Comparison of ENCODE assay signal across 8 cellular contexts in genomic region chr15:65033659-65034269, GRCh38. TPM values are rescaled to one million over a fixed set of nuclear protein-coding genes. Genes with fewer than 3 reads are reported as not detected.
DNase-seq lines count a peak whose midpoint lies in the region; ATAC-seq and TF ChIP-seq lines count a peak whose summit lies in the region.

No MANE protein-coding gene starts in this region.

- intact Hi-C loops in PC-3 (cut with micrococcal nuclease) (loop anchor here (1.0 to 5.0 kb wide), 4 partner anchors 21 to 264 kb away; partner anchors contain the start of gene RNU5A-1), gastrocnemius medialis (cut with DNase I; ENCODE audit: low total_unique reads) (no loop called here), natural killer cell (cut with micrococcal nuclease) (loop anchor here (1.0 kb wide), 1 partner anchor 352 kb away; no protein-coding TSS in a partner anchor)

- POLR2A ChIA-PET in PC-3 (lab: Charles Lee; ENCODE audit: unreplicated experiment), result no interaction called here
- POLR2A ChIA-PET in naive thymus-derived CD8-positive, alpha-beta T cell (lab: Charles Lee), result interaction anchor here (0.6 to 1.7 kb wide), 2 partner anchors 264 to 271 kb away, joined by 3 to 4 read pairs; partner anchors contain the start of gene RNU5B-1

- no TSS peak for BruUV-seq in PC-3 (replicated peaks; lab: Mats Ljungman, UMichigan)

- no peaks in the 10 kb centered on the region for H3K9me3 ChIP-seq in PC-3 (ENCODE audit: low read length)
- H3K9me3 ChIP-seq in gastrocnemius medialis, result no peaks in the 10 kb centered on the region

- peaks cover 5% of the 10 kb centered on the region; the same call in 1 of the 2 replicates for H3K4me1 ChIP-seq in PC-3 (ENCODE audit: insufficient read depth, low read length)
- peaks cover 3 to 4% of the 10 kb centered on the region in 2 donors for H3K4me1 ChIP-seq in gastrocnemius medialis

- in situ Hi-C loops in gastrocnemius medialis (cut with MboI; ENCODE audit: low sequenced_read_pairs in 4 of 4), result loop anchor here (10.0 to 25.0 kb wide), 4 partner anchors 51 to 254 kb away; partner anchors contain the start of genes PARP16 (in 3 of the 4) and RNU5A-1 (in 3 of the 4)

- CTCF ChIA-PET in PC-3 (lab: Charles Lee), result interaction anchor here (0.6 to 1.0 kb wide), 3 partner anchors 9 to 138 kb away, joined by 3 to 8 read pairs (median 6); no protein-coding TSS in a partner anchor

- H3K4me1 Mint-ChIP-seq in HFFc6 (ENCODE audit: low read depth), result peaks cover 16% of the 10 kb centered on the region
- H3K4me1 Mint-ChIP-seq in naive thymus-derived CD8-positive, alpha-beta T cell, result peaks cover 0 to 14% (median 12%) of the 10 kb centered on the region in 4 donors
- H3K4me1 Mint-ChIP-seq in natural killer cell, result peaks cover under 1 to 9% of the 10 kb centered on the region in 2 donors

- H3F3A ChIP-seq in PC-3 (ENCODE audit: low read length, unreplicated experiment), result no peaks in the 10 kb centered on the region

- H3K9me2 ChIP-seq in PC-3 (replicated peaks; ENCODE audit: low read length), result no peaks in the 10 kb centered on the region

- peaks cover 4% of the 10 kb centered on the region for H3K27me3 Mint-ChIP-seq in HFFc6 (ENCODE audit: insufficient read depth)
- H3K27me3 Mint-ChIP-seq in naive thymus-derived CD8-positive, alpha-beta T cell, result peaks cover 0 to 4% (median 2%) of the 10 kb centered on the region in 5 donors
- peaks cover 0 to 13% of the 10 kb centered on the region in 2 donors for H3K27me3 Mint-ChIP-seq in natural killer cell (ENCODE audit: low read depth in 2 of 2)

- H3K4me3 Mint-ChIP-seq in HFFc6, result no peak overlapping the region
- no peak overlapping the region for H3K4me3 Mint-ChIP-seq in naive thymus-derived CD8-positive, alpha-beta T cell
- H3K4me3 Mint-ChIP-seq in natural killer cell, result no peak overlapping the region

- H3K9me3 Mint-ChIP-seq in HFFc6 (no peaks in the 10 kb centered on the region), natural killer cell (no peaks in the 10 kb centered on the region)
- H3K9me3 Mint-ChIP-seq in naive thymus-derived CD8-positive, alpha-beta T cell, result no peaks in the 10 kb centered on the region

- H3K27ac Mint-ChIP-seq in HFFc6 (no peak overlapping the region), natural killer cell (no peak overlapping the region)
- no peak overlapping the region for H3K27ac Mint-ChIP-seq in naive thymus-derived CD8-positive, alpha-beta T cell

- H3K27ac ChIP-seq in PC-3 (ENCODE audit: low read length) (no peak overlapping the region), coronary artery (no peak overlapping the region), gastrocnemius medialis (no peak overlapping the region)

- H3K9ac ChIP-seq in PC-3 (ENCODE audit: low read length), result no peak overlapping the region

- H3K4me2 ChIP-seq in PC-3 (ENCODE audit: low read length), result peak overlapping the region; percentile 61; the same call in 1 of the 2 replicates

- TF ChIP-seq CTCF in HFFc6 (IDR thresholded peaks at IDR 0.05) (peak; percentile 68), PC-3 (conservative IDR thresholded peaks at IDR 0.05; ENCODE audit: low read depth, low read length) (peak; percentile 44), coronary artery (IDR thresholded peaks at IDR 0.05) (peak; percentile 44), gastrocnemius medialis (IDR thresholded peaks at IDR 0.05 in 4 of 5, conservative IDR thresholded peaks at IDR 0.05 in 1 of 5) (peak in 2 of 5 experiments; percentile 20 to 36), natural killer cell (IDR thresholded peaks at IDR 0.05) (no peak)

- H3K36me3 ChIP-seq in PC-3 (ENCODE audit: low read depth, low read length) (no peaks in the 10 kb centered on the region), gastrocnemius medialis (no peaks in the 10 kb centered on the region)

- peak; percentile 46 for ATAC-seq in PC-3
- peak; percentile 23 to 43 for ATAC-seq in naive thymus-derived CD8-positive, alpha-beta T cell
- ATAC-seq in gastrocnemius medialis, result no peak
- ATAC-seq in natural killer cell, result no peak

- H3K4me3 ChIP-seq in PC-3 (ENCODE audit: low read length), result no peak overlapping the region
- no peak overlapping the region for H3K4me3 ChIP-seq in coronary artery
- H3K4me3 ChIP-seq in gastrocnemius medialis, result no peak overlapping the region

- peak; percentile 39 for DNase-seq in COLO829 (ENCODE audit: low spot score)
- DNase-seq in HFFc6, result peak; percentile 50
- DNase-seq in PC-3, result peak; percentile 40
- DNase-seq in coronary artery (ENCODE audit: low spot score), result no peak
- DNase-seq in naive thymus-derived CD8-positive, alpha-beta T cell, result peak in 5 of 10 donors; percentile 9 to 47 (median 24)
- DNase-seq in gastrocnemius medialis, result no peak
- no peak for DNase-seq in middle frontal gyrus (ENCODE audit: extremely low spot score, low spot score)
- no peak for DNase-seq in natural killer cell

- peak overlapping the region; percentile 69; the same call in 1 of the 2 replicates for H2AFZ ChIP-seq in PC-3 (ENCODE audit: low read length)

- no peaks in the 10 kb centered on the region for H4K20me1 ChIP-seq in PC-3 (ENCODE audit: low read length)

- no peak for TF ChIP-seq POLR2A in gastrocnemius medialis (IDR thresholded peaks at IDR 0.05)

- H3K36me3 Mint-ChIP-seq in HFFc6 (ENCODE audit: low read depth) (no peaks in the 10 kb centered on the region), natural killer cell (no peaks in the 10 kb centered on the region)
- H3K36me3 Mint-ChIP-seq in naive thymus-derived CD8-positive, alpha-beta T cell, result no peaks in the 10 kb centered on the region

- H3K27me3 ChIP-seq in PC-3 (ENCODE audit: low read length), result no peaks in the 10 kb centered on the region
- H3K27me3 ChIP-seq in gastrocnemius medialis, result no peaks in the 10 kb centered on the region

- peaks cover 7% of the 10 kb centered on the region for H3K79me2 ChIP-seq in PC-3 (ENCODE audit: low read length)

RNA-seq across cellular contexts. Expression of gene MTFMT, which starts 4.3 kb away (rescaled TPM):
- total RNA-seq in HFFc6 (2021; fragmentation: NEBNext Ultra II Directional; extraction: Animal tissue kit (Norgen Biotek cat#: 25700)), result 10 to 100 TPM; 15.5 to 18.3 (median 16.9) TPM
- total RNA-seq in PC-3 (2014; rRNA removed) (15.5 and 31.3 TPM in 2 replicates), gastrocnemius medialis (10 to 100 TPM; 17.3 to 34.0 (median 27.9) TPM), natural killer cell (10 to 100 TPM in 2 of 3 donors, 1 to 10 TPM in 1; 9.3 to 13.6 (median 12.2) TPM)
- 10 to 100 TPM; 19.4 to 21.2 TPM for total RNA-seq in naive thymus-derived CD8-positive, alpha-beta T cell
- 10 to 100 TPM; 19.6 to 30.2 (median 23.0) TPM for polyA plus RNA-seq in naive thymus-derived CD8-positive, alpha-beta T cell

RNA-seq across cellular contexts. Expression of gene SLC51B, which starts 11.4 kb away (rescaled TPM):
- total RNA-seq in HFFc6 (2021; fragmentation: NEBNext Ultra II Directional; extraction: Animal tissue kit (Norgen Biotek cat#: 25700)), result not detected
- total RNA-seq in PC-3 (2014; rRNA removed), result not detected in 2 replicates
- not detected for total RNA-seq in naive thymus-derived CD8-positive, alpha-beta T cell
- polyA plus RNA-seq in naive thymus-derived CD8-positive, alpha-beta T cell, result not detected
- not detected for total RNA-seq in gastrocnemius medialis
- total RNA-seq in natural killer cell, result not detected

RNA-seq across cellular contexts. Expression of gene RASL12, which starts 34.0 kb away (rescaled TPM):
- not detected for total RNA-seq in HFFc6 (2021; fragmentation: NEBNext Ultra II Directional; extraction: Animal tissue kit (Norgen Biotek cat#: 25700))
- not detected in 2 replicates for total RNA-seq in PC-3 (2014; rRNA removed)
- total RNA-seq in naive thymus-derived CD8-positive, alpha-beta T cell, result not detected
- polyA plus RNA-seq in naive thymus-derived CD8-positive, alpha-beta T cell, result not detected
- 1 to 10 TPM; 2.8 to 8.2 (median 5.4) TPM for total RNA-seq in gastrocnemius medialis
- not detected for total RNA-seq in natural killer cell

RNA-seq across cellular contexts. Expression of gene KBTBD13, which starts 42.8 kb away (rescaled TPM):
- total RNA-seq in HFFc6 (2021; fragmentation: NEBNext Ultra II Directional; extraction: Animal tissue kit (Norgen Biotek cat#: 25700)), result not detected
- not detected in 2 replicates for total RNA-seq in PC-3 (2014; rRNA removed)
- not detected for total RNA-seq in naive thymus-derived CD8-positive, alpha-beta T cell
- polyA plus RNA-seq in naive thymus-derived CD8-positive, alpha-beta T cell, result not detected
- total RNA-seq in gastrocnemius medialis, result 1 to 10 TPM in 2 of 4 donors, under 1 TPM in 2; 0.46 to 1.4 (median 1.1) TPM
- total RNA-seq in natural killer cell, result not detected

RNA-seq across cellular contexts. Expression of gene SPG21, which starts 44.0 kb away (rescaled TPM):
- total RNA-seq in HFFc6 (2021; fragmentation: NEBNext Ultra II Directional; extraction: Animal tissue kit (Norgen Biotek cat#: 25700)), result 10 to 100 TPM; 66.4 to 91.3 (median 78.3) TPM
- total RNA-seq in PC-3 (2014; rRNA removed), result 53.0 and 53.8 TPM in 2 replicates
- total RNA-seq in naive thymus-derived CD8-positive, alpha-beta T cell, result 10 to 100 TPM; 55.2 to 58.2 TPM
- 100 to 1,000 TPM; 117 to 129 (median 124) TPM for polyA plus RNA-seq in naive thymus-derived CD8-positive, alpha-beta T cell
- total RNA-seq in gastrocnemius medialis, result 10 to 100 TPM; 61.9 to 84.4 (median 72.5) TPM
- 10 to 100 TPM; 39.6 to 52.3 (median 40.4) TPM for total RNA-seq in natural killer cell

Comparison
In these comparisons a context has a peak if more than half of its experiments do, and no peak if none do; other contexts are left out.
1. DNase-seq: peak in COLO829 (single experiment), HFFc6 (single experiment) and PC-3 (single experiment); none in coronary artery (single experiment), gastrocnemius medialis (0 of 2), middle frontal gyrus (single experiment) and natural killer cell (single experiment).
2. ATAC-seq: peak in PC-3 (single experiment) and naive thymus-derived CD8-positive, alpha-beta T cell (2 of 2); none in gastrocnemius medialis (0 of 2) and natural killer cell (0 of 3).